ENCODE assay signal across 8 cellular contexts in genomic region chr11:9972917-9973504, GRCh38.
DNase-seq lines count a peak whose midpoint lies in the region; ATAC-seq and FAIRE-seq lines count a peak whose summit lies in the region.

No MANE protein-coding gene starts in this region.

- no peak overlapping the region for H3K27ac ChIP-seq in small intestine (ENCODE audit: low read depth in 1 of 2, low read length in 1 of 2)

- H3K4me3 ChIP-seq in small intestine (ENCODE audit: low read depth in 1 of 2, low read length in 2 of 2), result no peak overlapping the region

- no peaks in the 10 kb centered on the region for H3K9me3 ChIP-seq in small intestine (ENCODE audit: control insufficient read depth, low read depth)

- peak; percentile 85 for ATAC-seq in left ventricle myocardium superior

- H3K27me3 ChIP-seq in small intestine (ENCODE audit: control insufficient read depth in 2 of 2, insufficient read depth in 2 of 2, low read length in 2 of 2), result no peaks in the 10 kb centered on the region

- DNase-seq in COR-L47 (lab: John Stamatoyannopoulos, UW) (peak; percentile 11), GM19240 (ENCODE audit: insufficient read length, low spot score) (peak; percentile 30), NCI-H2107 (lab: John Stamatoyannopoulos, UW) (peak; percentile 1), left ventricle myocardium superior (no peak), small intestine (peak; percentile 44), HK-2 (ENCODE audit: unreplicated experiment) (no peak), activated gamma-delta T cell treated with Interleukin-2 at 50 U/mL for 16 hours (no peak)
- DNase-seq in activated naive CD8-positive, alpha-beta T cell treated with anti-CD3 and anti-CD28 coated beads for 36 hours, result peak; percentile 13

- H3K27me3 Mint-ChIP-seq in activated naive CD8-positive, alpha-beta T cell treated with anti-CD3 and anti-CD28 coated beads for 36 hours, result no peaks in the 10 kb centered on the region

- H3K4me3 Mint-ChIP-seq in activated naive CD8-positive, alpha-beta T cell treated with anti-CD3 and anti-CD28 coated beads for 36 hours, result no peak overlapping the region

- intact Hi-C loops in left ventricle myocardium superior (cut with micrococcal nuclease), result loop anchor here (5.0 to 10.0 kb wide), 2 partner anchors 216 to 352 kb away; no protein-coding TSS in a partner anchor

- no peaks in the 10 kb centered on the region for H3K4me1 ChIP-seq in small intestine (ENCODE audit: control insufficient read depth in 2 of 2, insufficient read depth in 1 of 2, low read depth in 1 of 2, low read length in 1 of 2)

- 34 to 42% (median 40%) methylated on average over 7 of the region's 7 CpGs for WGBS in small intestine, 3 donors

- H3K9me3 Mint-ChIP-seq in activated naive CD8-positive, alpha-beta T cell treated with anti-CD3 and anti-CD28 coated beads for 36 hours, result no peaks in the 10 kb centered on the region

- no peaks in the 10 kb centered on the region for H3K36me3 ChIP-seq in small intestine (ENCODE audit: control insufficient read depth in 2 of 2, insufficient read depth in 2 of 2, low read length in 2 of 2)

- H3K36me3 Mint-ChIP-seq in activated naive CD8-positive, alpha-beta T cell treated with anti-CD3 and anti-CD28 coated beads for 36 hours, result no peaks in the 10 kb centered on the region

- FAIRE-seq in small intestine (lab: Jason Lieb, UNC), result no peak

- H3K27ac Mint-ChIP-seq in activated naive CD8-positive, alpha-beta T cell treated with anti-CD3 and anti-CD28 coated beads for 36 hours, result no peak overlapping the region

- H3K4me1 Mint-ChIP-seq in activated naive CD8-positive, alpha-beta T cell treated with anti-CD3 and anti-CD28 coated beads for 36 hours, result no peaks in the 10 kb centered on the region

Comparison
In these comparisons a context has a peak if more than half of its experiments do, and no peak if none do; other contexts are left out.
1. DNase-seq: peak in COR-L47 (single experiment), GM19240 (single experiment), NCI-H2107 (single experiment), activated naive CD8-positive, alpha-beta T cell treated with anti-CD3 and anti-CD28 coated beads for 36 hours (single experiment) and small intestine (single experiment); none in left ventricle myocardium superior (single experiment), HK-2 (single experiment) and activated gamma-delta T cell treated with Interleukin-2 at 50 U/mL for 16 hours (single experiment).